2 cellular contexts compared by ENCODE assay signal in genomic region chr14:59100203-59100602, GRCh38.
A peak's percentile ranks its signal among the peaks of the same experiment; 100 is the strongest.
TF ChIP-seq lines count a peak whose summit lies in the region.

No MANE protein-coding gene starts in this region.

TF ChIP-seq in HepG2, 621 proteins besides CTCF, POLR2A, EP300 and RAD21:
- TF ChIP-seq MAFK (conservative IDR thresholded peaks at IDR 0.05 in 1 of 2, IDR thresholded peaks at IDR 0.05 in 1 of 2; ENCODE audit: low read length in 2 of 2), result peak; percentile 97 to 99
- TF ChIP-seq ZSCAN9 (CRISPR knock-in tag; IDR thresholded peaks at IDR 0.05; ENCODE audit: borderline replicate concordance), result no peak
- TF ChIP-seq MAFF (IDR thresholded peaks at IDR 0.05; ENCODE audit: low read depth, low read length), result peak; percentile 98
TF ChIP-seq in HepG2: peak in this region for 2.

TF ChIP-seq in H1, 55 proteins besides CTCF, POLR2A, EP300 and RAD21:
- TF ChIP-seq SIRT6 (IDR thresholded peaks at IDR 0.05; ENCODE audit: low read length) (no peak), SAP30 (IDR thresholded peaks at IDR 0.05; ENCODE audit: insufficient read depth, insufficient replicate concordance, low read length) (no peak), GABPA (IDR thresholded peaks at IDR 0.05; ENCODE audit: borderline replicate concordance, insufficient read depth, low read length) (no peak), GTF2F1 (IDR thresholded peaks at IDR 0.05; ENCODE audit: borderline replicate concordance, low read depth, low read length) (no peak), MAFK (IDR thresholded peaks at IDR 0.05; ENCODE audit: low read depth, low read length) (peak; percentile 92), SIN3A (conservative IDR thresholded peaks at IDR 0.05 in 1 of 2, IDR thresholded peaks at IDR 0.05 in 1 of 2; ENCODE audit: low read depth in 1 of 2, low read length in 2 of 2) (no peak), JUND (IDR thresholded peaks at IDR 0.05; ENCODE audit: low read length) (no peak)
